13 cellular contexts compared by ENCODE assay signal in the genomic region with DNA sequence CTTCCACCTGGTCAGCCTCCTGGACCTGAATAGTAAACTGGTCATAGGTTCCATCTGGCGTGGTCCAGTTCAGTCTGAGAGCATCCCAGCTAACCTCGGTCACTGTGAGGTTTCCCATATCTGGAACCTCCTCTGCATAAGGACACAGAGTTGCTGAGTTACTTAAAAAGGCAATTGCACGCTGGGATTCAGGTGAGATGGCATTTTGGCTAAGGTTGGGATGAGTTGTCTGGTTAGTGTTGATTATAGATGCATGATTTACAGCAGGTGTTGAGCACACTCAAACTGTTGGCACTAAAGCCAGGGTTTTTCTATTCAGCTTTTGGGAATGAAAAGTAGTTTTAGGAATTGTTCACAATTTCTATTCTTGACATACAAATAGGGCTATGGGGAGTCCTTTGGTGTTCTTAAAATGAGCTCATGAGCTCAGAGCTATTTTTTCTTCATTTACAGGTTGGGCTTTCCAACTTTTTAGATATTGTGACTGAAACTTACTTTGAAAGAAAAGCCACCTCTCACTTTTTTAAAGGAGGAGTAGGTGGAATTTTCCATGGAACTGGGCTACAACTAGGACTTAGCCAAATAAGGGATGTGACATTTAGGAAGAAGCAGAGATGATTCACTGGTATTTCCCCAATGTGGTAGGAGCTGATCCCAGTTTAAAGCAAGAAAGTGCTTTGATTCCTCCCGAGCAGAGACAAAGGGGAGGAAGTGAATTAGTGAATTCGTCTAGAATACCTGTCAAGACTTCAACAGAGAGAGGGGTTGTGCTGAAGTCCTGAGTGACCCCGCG. TPM values are rescaled to one million over a fixed set of nuclear protein-coding genes. Genes with fewer than 3 reads are reported as not detected.
DNase-seq lines count a peak whose midpoint lies in the region; ATAC-seq, FAIRE-seq and TF ChIP-seq lines count a peak whose summit lies in the region.
"Had no signal": no experiment of that assay in that cellular context is flagged by ENCODE, and none has a peak within 500 bp of the region (broad histone marks: within the 10 kb centered on the region; RNA-seq: fewer than 3 reads in every experiment).

No MANE protein-coding gene starts in this region.

- H3K4me1 Mint-ChIP-seq in astrocyte (ENCODE audit: low read depth, unreplicated experiment): peaks cover 36% of the 10 kb centered on the region
- H3K4me1 Mint-ChIP-seq: central memory CD8-positive, alpha-beta T cell had no signal

- peak; percentile 39 for FAIRE-seq in astrocyte (lab: Jason Lieb, UNC)

- no peaks in the 10 kb centered on the region for H3K9me3 Mint-ChIP-seq in astrocyte (ENCODE audit: unreplicated experiment)
- H3K9me3 Mint-ChIP-seq: activated T-helper 2 cell treated with anti-CD3 and anti-CD28 coated beads, Interferon-gamma antibody, Interleukin-2, Interleukin-4, amounts not matched to agents 10 μg/mL and 5 μg/mL and 100 μg/mL, durations not matched to agents 14 hours and 24 hours and 36 hours; central memory CD8-positive, alpha-beta T cell had no signal

- ATAC-seq in gastroesophageal sphincter: peak; percentile 62

- H3K27me3 Mint-ChIP-seq in astrocyte (ENCODE audit: low read depth, unreplicated experiment): no peaks in the 10 kb centered on the region

- no peak for TF ChIP-seq POLR2A in gastroesophageal sphincter (IDR thresholded peaks at IDR 0.05)

- no peaks in the 10 kb centered on the region for H3K79me2 ChIP-seq in astrocyte (ENCODE audit: insufficient read depth, low read length)
- no peaks in the 10 kb centered on the region for H3K79me2 ChIP-seq in smooth muscle cell (ENCODE audit: low read depth)

- H3F3A ChIP-seq in smooth muscle cell (ENCODE audit: low read depth): peaks cover 12% of the 10 kb centered on the region

- H3K4me1 ChIP-seq in astrocyte (ENCODE audit: insufficient read depth, low read length): peaks cover 20% of the 10 kb centered on the region
- H3K4me1 ChIP-seq in gastroesophageal sphincter: peaks cover 19 to 66% (median 21%) of the 10 kb centered on the region in 3 donors
- peaks cover 15% of the 10 kb centered on the region for H3K4me1 ChIP-seq in smooth muscle cell (ENCODE audit: low read depth)
- H3K4me1 ChIP-seq: upper lobe of left lung had no signal

- WGBS in gastroesophageal sphincter (ENCODE audit: low coverage in 1 of 2), 2 donors: 0 to 31% methylated on average over 2 to 4 of the region's 7 CpGs
- 66% methylated on average over 7 of the region's 7 CpGs for WGBS in smooth muscle cell (ENCODE audit: low lambda C conversion rate)

- peak overlapping the region; percentile 91 for H3K27ac Mint-ChIP-seq in astrocyte (ENCODE audit: unreplicated experiment)
- H3K27ac Mint-ChIP-seq: activated T-helper 2 cell treated with anti-CD3 and anti-CD28 coated beads, Interferon-gamma antibody, Interleukin-2, Interleukin-4, amounts not matched to agents 10 μg/mL and 5 μg/mL and 100 μg/mL, durations not matched to agents 14 hours and 24 hours and 36 hours had no signal

- DNase-seq in GM03348 (ENCODE audit: low spot score) (peak; percentile 81), astrocyte (ENCODE audit: low read depth) (peak; percentile 65), smooth muscle cell (lab: John Stamatoyannopoulos, UW; ENCODE audit: unreplicated experiment) (no peak), pons (ENCODE audit: low spot score) (no peak), D341Med (ENCODE audit: low spot score) (no peak), NOMO-1 treated with DMSO at 0.1 percent for 48 hours (lab: John Stamatoyannopoulos, UW; ENCODE audit: unreplicated experiment) (no peak)
- no peak for DNase-seq in activated CD4-positive, alpha-beta T cell treated with anti-CD3 and anti-CD28 coated beads for 4 hours
- DNase-seq: NCI-H1092, NCI-H526 had no signal

- H3K4me2 ChIP-seq in astrocyte (ENCODE audit: low read length) (no peak overlapping the region), smooth muscle cell (peak overlapping the region; percentile 61)

- no peak overlapping the region for H3K9ac ChIP-seq in astrocyte (ENCODE audit: low read length)
- peak overlapping the region; percentile 50 for H3K9ac ChIP-seq in smooth muscle cell (ENCODE audit: low read depth)

- H4K20me1 ChIP-seq in astrocyte (ENCODE audit: insufficient read depth, low read length): no peaks in the 10 kb centered on the region
- H4K20me1 ChIP-seq in smooth muscle cell (ENCODE audit: low read depth): no peaks in the 10 kb centered on the region

- H3K4me3 Mint-ChIP-seq in astrocyte (ENCODE audit: unreplicated experiment): no peak overlapping the region
- H3K4me3 Mint-ChIP-seq: central memory CD8-positive, alpha-beta T cell had no signal

- TF ChIP-seq CTCF in astrocyte (IDR thresholded peaks at IDR 0.05; ENCODE audit: insufficient read depth, low read depth, low read length) (no peak), gastroesophageal sphincter (IDR thresholded peaks at IDR 0.05) (no peak), smooth muscle cell (IDR thresholded peaks at IDR 0.05; ENCODE audit: borderline replicate concordance, insufficient read depth, poor library complexity, severe bottlenecking) (no peak)

- no peak overlapping the region for H3K4me3 ChIP-seq in astrocyte (ENCODE audit: insufficient read depth, low read depth, low read length)
- no peak overlapping the region for H3K4me3 ChIP-seq in gastroesophageal sphincter
- no peak overlapping the region for H3K4me3 ChIP-seq in smooth muscle cell
- H3K4me3 ChIP-seq: upper lobe of left lung had no signal

- peaks cover 35% of the 10 kb centered on the region for H3K36me3 Mint-ChIP-seq in astrocyte (ENCODE audit: low read depth, unreplicated experiment)

- no peak for TF ChIP-seq EP300 in gastroesophageal sphincter (IDR thresholded peaks at IDR 0.05)

- no peak overlapping the region for H3K27ac ChIP-seq in astrocyte (ENCODE audit: low read depth, low read length)
- H3K27ac ChIP-seq in gastroesophageal sphincter: peak overlapping the region; percentile 87 to 95 (median 90)
- H3K27ac ChIP-seq in smooth muscle cell (ENCODE audit: low read depth): peak overlapping the region; percentile 73
- H3K27ac ChIP-seq: upper lobe of left lung had no signal

- H3K9me3 ChIP-seq in astrocyte (ENCODE audit: insufficient read depth, low read depth, low read length) (no peaks in the 10 kb centered on the region), gastroesophageal sphincter (no peaks in the 10 kb centered on the region), smooth muscle cell (replicated peaks; ENCODE audit: low read depth) (no peaks in the 10 kb centered on the region)
- H3K9me3 ChIP-seq: upper lobe of left lung had no signal

- H2AFZ ChIP-seq in astrocyte (ENCODE audit: low read depth, low read length): no peak overlapping the region
- H2AFZ ChIP-seq in smooth muscle cell (ENCODE audit: low read depth): no peak overlapping the region

- no peaks in the 10 kb centered on the region for H3K27me3 ChIP-seq in astrocyte (ENCODE audit: insufficient read depth, low read length)
- H3K27me3 ChIP-seq in gastroesophageal sphincter: no peaks in the 10 kb centered on the region
- no peaks in the 10 kb centered on the region for H3K27me3 ChIP-seq in smooth muscle cell (ENCODE audit: low read depth)
- H3K27me3 ChIP-seq: upper lobe of left lung had no signal

- peaks cover 41% of the 10 kb centered on the region for H3K36me3 ChIP-seq in astrocyte (ENCODE audit: insufficient read depth, low read length)
- peaks cover 0 to 8% of the 10 kb centered on the region in 2 donors for H3K36me3 ChIP-seq in gastroesophageal sphincter
- peaks cover 8% of the 10 kb centered on the region for H3K36me3 ChIP-seq in smooth muscle cell (ENCODE audit: low read depth)
- H3K36me3 ChIP-seq: upper lobe of left lung had no signal

RNA-seq across cellular contexts. Expression of a gene that starts 54.7 kb away (rescaled TPM):
- total RNA-seq in astrocyte: 747 and 1,099 TPM in 2 replicates
- 100 to 1,000 TPM; 194 to 799 (median 466) TPM for total RNA-seq in gastroesophageal sphincter
- total RNA-seq in smooth muscle cell: 563 and 581 TPM in 2 replicates
- 365 and 567 TPM in 2 replicates for polyA plus RNA-seq in smooth muscle cell

Comparison
In these comparisons a context has a peak if more than half of its experiments do, and no peak if none do; other contexts are left out.
1. DNase-seq: peak in GM03348 (single experiment) and astrocyte (single experiment); none in smooth muscle cell (single experiment), activated CD4-positive, alpha-beta T cell treated with anti-CD3 and anti-CD28 coated beads for 4 hours (0 of 2), pons (single experiment), D341Med (single experiment) and NOMO-1 treated with DMSO at 0.1 percent for 48 hours (single experiment).